Comparison of ENCODE assay signal across 1 cellular context in the genomic region with DNA sequence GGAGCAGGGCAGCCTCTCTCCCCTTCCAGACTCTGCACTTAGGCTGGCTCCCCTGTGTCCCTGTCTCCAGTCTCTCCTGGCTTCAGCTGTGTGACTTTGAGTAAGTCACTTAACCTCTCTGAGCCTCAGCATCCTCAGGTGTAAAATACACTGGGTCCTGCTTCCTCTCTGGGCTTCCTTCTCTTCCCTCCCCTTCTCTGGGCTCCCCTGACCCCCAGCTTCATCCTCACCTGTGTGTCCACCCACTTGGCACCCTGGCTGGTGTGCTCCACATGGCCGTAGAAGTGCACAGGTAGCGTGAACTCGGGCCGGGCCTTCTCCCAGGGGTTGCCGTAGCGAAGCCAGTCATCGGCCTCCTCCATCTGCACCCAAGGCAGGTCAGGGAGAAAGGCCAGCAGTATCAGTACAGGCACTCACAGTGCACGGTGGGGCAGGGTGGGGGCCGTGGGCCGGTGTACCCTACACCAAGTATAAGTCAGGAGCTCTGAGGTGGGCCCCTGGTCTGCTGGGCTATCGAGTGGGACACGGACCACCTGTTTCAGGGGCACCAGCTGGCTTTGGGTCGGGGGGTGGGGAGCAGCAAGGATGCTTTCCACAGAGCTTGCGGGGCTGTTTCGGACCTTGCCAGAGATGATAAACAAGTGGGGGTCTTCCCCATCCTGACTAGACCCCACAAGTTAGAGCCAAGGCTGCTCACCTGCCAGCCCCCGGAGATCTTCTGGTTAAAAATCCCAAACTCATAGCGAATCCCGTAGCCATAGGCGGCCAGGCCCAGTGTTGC.
TF ChIP-seq lines count a peak whose summit lies in the region.

No MANE protein-coding gene starts in this region.

TF ChIP-seq in H1, 55 proteins besides CTCF, POLR2A, EP300 and RAD21:
- TF ChIP-seq CHD1 (IDR thresholded peaks at IDR 0.05; ENCODE audit: low read depth, low read length) (no peak), TAF1 (IDR thresholded peaks at IDR 0.05; ENCODE audit: low read depth, low read length) (no peak), RNF2 (IDR thresholded peaks at IDR 0.05; ENCODE audit: borderline replicate concordance, low read depth, low read length, missing control alignments, poor library complexity, severe bottlenecking) (no peak), KDM1A (IDR thresholded peaks at IDR 0.05; ENCODE audit: borderline replicate concordance, low read length) (peak; percentile 73), BACH1 (IDR thresholded peaks at IDR 0.05; ENCODE audit: low read length) (no peak)
- TF ChIP-seq, protein P1, sequence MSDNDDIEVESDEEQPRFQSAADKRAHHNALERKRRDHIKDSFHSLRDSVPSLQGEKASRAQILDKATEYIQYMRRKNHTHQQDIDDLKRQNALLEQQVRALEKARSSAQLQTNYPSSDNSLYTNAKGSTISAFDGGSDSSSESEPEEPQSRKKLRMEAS (IDR thresholded peaks at IDR 0.05) = no peak
